8 cellular contexts compared by ENCODE assay signal in the genomic region with DNA sequence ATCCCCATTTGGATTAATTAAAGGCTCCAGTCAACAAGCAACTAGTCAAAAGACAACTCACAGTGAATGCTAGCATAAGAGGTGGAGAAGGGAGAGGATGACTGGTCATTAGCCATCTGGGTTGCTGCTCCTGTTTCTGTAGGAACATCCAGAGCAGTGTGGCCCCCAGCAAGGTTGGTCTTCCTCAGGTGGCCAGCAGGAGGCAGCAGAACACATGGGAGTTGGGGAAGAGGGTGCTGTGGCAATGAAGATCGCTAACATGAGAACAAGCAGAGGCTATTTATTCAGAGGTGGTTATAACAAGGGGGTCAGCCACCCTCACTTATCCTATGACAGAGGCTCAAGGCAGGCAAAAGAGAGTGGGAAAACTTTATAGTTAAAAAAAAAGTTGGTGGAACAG. TPM values are rescaled to one million over a fixed set of nuclear protein-coding genes. Genes with fewer than 3 reads are reported as not detected.
DNase-seq lines count a peak whose midpoint lies in the region; ATAC-seq and TF ChIP-seq lines count a peak whose summit lies in the region.

No MANE protein-coding gene starts in this region.

- no peak overlapping the region for H3K4me3 ChIP-seq in Jurkat, Clone E6-1 (ENCODE audit: low read length)
- H3K4me3 ChIP-seq in transverse colon, result no peak overlapping the region
- no peak overlapping the region for H3K4me3 ChIP-seq in suprapubic skin

- H3K36me3 ChIP-seq in transverse colon (no peaks in the 10 kb centered on the region), suprapubic skin (no peaks in the 10 kb centered on the region)

- no peaks in the 10 kb centered on the region for H3K27me3 Mint-ChIP-seq in activated CD8-positive, alpha-beta T cell treated with anti-CD3 and anti-CD28 coated beads for 36 hours

- H3K9me3 ChIP-seq in transverse colon (no peaks in the 10 kb centered on the region), suprapubic skin (peaks cover 3% of the 10 kb centered on the region)

- H3K27ac Mint-ChIP-seq in activated CD8-positive, alpha-beta T cell treated with anti-CD3 and anti-CD28 coated beads for 36 hours, result no peak overlapping the region

- H3K27me3 ChIP-seq in transverse colon (no peaks in the 10 kb centered on the region), suprapubic skin (no peaks in the 10 kb centered on the region)

- intact Hi-C loops in activated CD8-positive, alpha-beta T cell treated with anti-CD3 and anti-CD28 coated beads for 36 hours (cut with micrococcal nuclease), result loop anchor here (10.0 kb wide), 1 partner anchor 179 kb away; no protein-coding TSS in a partner anchor
- intact Hi-C loops in transverse colon (cut with DNase I; ENCODE audit: low total_unique reads), result no loop called here

- no peak for TF ChIP-seq EP300 in transverse colon (IDR thresholded peaks at IDR 0.05; ENCODE audit: low read depth)
- TF ChIP-seq EP300 in suprapubic skin (IDR thresholded peaks at IDR 0.05), result no peak

- H3K4me1 ChIP-seq in transverse colon (no peaks in the 10 kb centered on the region), suprapubic skin (peaks cover 5% of the 10 kb centered on the region)

- ATAC-seq in GM21528 (IDR thresholded peaks at IDR 0.05; ENCODE audit: low FRiP score, unreplicated experiment), result peak; percentile 74
- ATAC-seq in activated CD8-positive, alpha-beta T cell treated with anti-CD3 and anti-CD28 coated beads for 36 hours, result peak; percentile 56

- TF ChIP-seq CTCF in activated CD8-positive, alpha-beta T cell treated with anti-CD3 and anti-CD28 coated beads for 36 hours (IDR thresholded peaks at IDR 0.05), result peak; percentile 37
- peak in 4 of 5 experiments; percentile 22 to 27 (median 26) for TF ChIP-seq CTCF in transverse colon (IDR thresholded peaks at IDR 0.05)
- no peak for TF ChIP-seq CTCF in suprapubic skin (IDR thresholded peaks at IDR 0.05)

- no peaks in the 10 kb centered on the region for H3K9me3 Mint-ChIP-seq in activated CD8-positive, alpha-beta T cell treated with anti-CD3 and anti-CD28 coated beads for 36 hours

- H3K4me3 Mint-ChIP-seq in activated CD8-positive, alpha-beta T cell treated with anti-CD3 and anti-CD28 coated beads for 36 hours, result no peak overlapping the region

- peak; percentile 46 for DNase-seq in ELR (ENCODE audit: low read depth)
- peak; percentile 51 for DNase-seq in Jurkat, Clone E6-1 (ENCODE audit: low read depth, low spot score)
- peak; percentile 61 for DNase-seq in activated CD8-positive, alpha-beta T cell treated with anti-CD3 and anti-CD28 coated beads for 36 hours
- DNase-seq in iPS DF 4.7 (ENCODE audit: extremely low read depth, low spot score), result peak; percentile 30
- DNase-seq in transverse colon, result peak; percentile 48
- no peak for DNase-seq in NCI-H2227 treated with DMSO at 0.1 percent for 48 hours (lab: John Stamatoyannopoulos, UW)
- DNase-seq in suprapubic skin (ENCODE audit: low spot score in 2 of 2), result no peak

- no peaks in the 10 kb centered on the region for H3K4me1 Mint-ChIP-seq in activated CD8-positive, alpha-beta T cell treated with anti-CD3 and anti-CD28 coated beads for 36 hours (ENCODE audit: low read depth)

- in situ Hi-C loops in transverse colon (cut with MboI; ENCODE audit: low pct_ligation_motif_present in 1 of 4, low pct_unique_long_range_greater_than_20kb in 1 of 4, low sequenced_read_pairs in 3 of 4), result loop anchor here in 1 of 4 donors (10.0 kb wide), 1 partner anchor 179 kb away; no protein-coding TSS in a partner anchor

- H3K36me3 Mint-ChIP-seq in activated CD8-positive, alpha-beta T cell treated with anti-CD3 and anti-CD28 coated beads for 36 hours (ENCODE audit: low read depth), result no peaks in the 10 kb centered on the region

- CTCF ChIA-PET in activated CD8-positive, alpha-beta T cell treated with anti-CD3 and anti-CD28 coated beads for 36 hours (lab: Charles Lee), result interaction anchor here (1.0 to 1.4 kb wide), 2 partner anchors 9 to 430 kb away, joined by 4 to 7 read pairs; no protein-coding TSS in a partner anchor

- H3K27ac ChIP-seq in transverse colon (no peak overlapping the region), suprapubic skin (no peak overlapping the region)

- TF ChIP-seq POLR2A in transverse colon (IDR thresholded peaks at IDR 0.05), result no peak
- no peak for TF ChIP-seq POLR2A in suprapubic skin (IDR thresholded peaks at IDR 0.05)

- 35 to 50% methylated on average over 1 of the region's 1 CpG for WGBS in transverse colon (ENCODE audit: low coverage in 1 of 2), 2 donors
- 41% methylated on average over 1 of the region's 1 CpG for WGBS in suprapubic skin

- POLR2A ChIA-PET in activated CD8-positive, alpha-beta T cell treated with anti-CD3 and anti-CD28 coated beads for 36 hours (lab: Charles Lee), result no interaction called here

RNA-seq across cellular contexts. Expression of gene IZUMO1R, which starts 21.3 kb away (rescaled TPM):
- polyA plus RNA-seq in Jurkat, Clone E6-1 (2012; ENCODE audit: insufficient read depth, insufficient read length), result not detected
- not detected for total RNA-seq in activated CD8-positive, alpha-beta T cell treated with anti-CD3 and anti-CD28 coated beads for 36 hours
- total RNA-seq in transverse colon, result not detected
- not detected for total RNA-seq in suprapubic skin

Comparison
In these comparisons a context has a peak if more than half of its experiments do, and no peak if none do; other contexts are left out.
1. DNase-seq: peak in ELR (single experiment), Jurkat, Clone E6-1 (single experiment), activated CD8-positive, alpha-beta T cell treated with anti-CD3 and anti-CD28 coated beads for 36 hours (single experiment), iPS DF 4.7 (single experiment) and transverse colon (single experiment); none in NCI-H2227 treated with DMSO at 0.1 percent for 48 hours (single experiment) and suprapubic skin (0 of 2).
2. CTCF ChIP-seq: peak in activated CD8-positive, alpha-beta T cell treated with anti-CD3 and anti-CD28 coated beads for 36 hours (single experiment) and transverse colon (4 of 5); none in suprapubic skin (0 of 2).